Comparison of ENCODE assay signal across 13 cellular contexts in genomic region chr16:15654591-15654990, GRCh38. TPM values are rescaled to one million over a fixed set of nuclear protein-coding genes. Genes with fewer than 3 reads are reported as not detected.
DNase-seq lines count a peak whose midpoint lies in the region; ATAC-seq and TF ChIP-seq lines count a peak whose summit lies in the region.
"Had no signal": no experiment of that assay in that cellular context is flagged by ENCODE, and none has a peak within 500 bp of the region (broad histone marks: within the 10 kb centered on the region; RNA-seq: fewer than 3 reads in every experiment).

No MANE protein-coding gene starts in this region.

- ATAC-seq in CD8-positive, alpha-beta T cell: no peak
- ATAC-seq in activated B cell treated with CpG ODN at 0.5 μM for 24 hours (ENCODE audit: low read depth) (no peak), aorta (ENCODE audit: low FRiP score) (no peak)
- no peak for ATAC-seq in naive thymus-derived CD8-positive, alpha-beta T cell

- CTCF ChIA-PET in CD8-positive, alpha-beta T cell (lab: Charles Lee): no interaction called here
- CTCF ChIA-PET in activated B cell treated with CpG ODN at 0.5 μM for 24 hours (lab: Charles Lee): no interaction called here

- peak overlapping the region; percentile 45 for H3K27ac Mint-ChIP-seq in CD8-positive, alpha-beta T cell
- H3K27ac Mint-ChIP-seq in activated B cell treated with CpG ODN at 0.5 μM for 24 hours: peak overlapping the region; percentile 18
- H3K27ac Mint-ChIP-seq in naive thymus-derived CD8-positive, alpha-beta T cell: peak overlapping the region in 7 of 10 donors; percentile 6 to 83 (median 34)
- H3K27ac Mint-ChIP-seq: HFFc6 had no signal

- peak overlapping the region in 3 of 10 experiments; percentile 92 to 100 (median 99); a peak in 2 of 20 replicates for H3K4me3 ChIP-seq in BLaER1 treated with 17β-estradiol and CSF1 and Interleukin-3, amounts not matched to agents 10 nM and 100 nM
- H3K4me3 ChIP-seq in CD8-positive, alpha-beta T cell (ENCODE audit: low read depth, low read length): no peak overlapping the region
- H3K4me3 ChIP-seq in aorta (ENCODE audit: low read length in 2 of 2): no peak overlapping the region

- peak overlapping the region in 8 of 11 experiments; percentile 76 to 99 (median 90); a peak in 8 of 22 replicates for H3K4me2 ChIP-seq in BLaER1 treated with 17β-estradiol and CSF1 and Interleukin-3, amounts not matched to agents 10 nM and 100 nM

- H3K36me3 Mint-ChIP-seq in CD8-positive, alpha-beta T cell: peaks cover 53% of the 10 kb centered on the region
- H3K36me3 Mint-ChIP-seq in activated B cell treated with CpG ODN at 0.5 μM for 24 hours (ENCODE audit: low read depth): peaks cover 63% of the 10 kb centered on the region
- peaks cover 5 to 38% (median 8%) of the 10 kb centered on the region in 3 donors for H3K36me3 Mint-ChIP-seq in naive thymus-derived CD8-positive, alpha-beta T cell

- peaks cover 37 to 76% (median 65%) of the 10 kb centered on the region in 11 experiments for H3K36me3 ChIP-seq in BLaER1 treated with 17β-estradiol and CSF1 and Interleukin-3, amounts not matched to agents 10 nM and 100 nM
- peaks cover 4% of the 10 kb centered on the region for H3K36me3 ChIP-seq in CD8-positive, alpha-beta T cell (ENCODE audit: insufficient read depth, low read length)
- no peaks in the 10 kb centered on the region for H3K36me3 ChIP-seq in aorta (ENCODE audit: control insufficient read depth in 1 of 2, insufficient read depth in 2 of 2, low read length in 1 of 2)

- H4K20me1 ChIP-seq in BLaER1 treated with 17β-estradiol and CSF1 and Interleukin-3, amounts not matched to agents 10 nM and 100 nM: peaks cover 70 to 90% (median 85%) of the 10 kb centered on the region in 11 experiments

- H3K27ac ChIP-seq in BLaER1 treated with 17β-estradiol and CSF1 and Interleukin-3, amounts not matched to agents 10 nM and 100 nM: no peak overlapping the region
- no peak overlapping the region for H3K27ac ChIP-seq in CD8-positive, alpha-beta T cell (ENCODE audit: low read depth, low read length)
- no peak overlapping the region for H3K27ac ChIP-seq in aorta (ENCODE audit: low read depth in 1 of 2, low read length in 2 of 2)

- peaks cover 0 to 4% (median 0%) of the 10 kb centered on the region in 11 experiments; a peak in 1 of 22 replicates for H3K9me3 ChIP-seq in BLaER1 treated with 17β-estradiol and CSF1 and Interleukin-3, amounts not matched to agents 10 nM and 100 nM (replicated peaks in 1 of 11)
- no peaks in the 10 kb centered on the region for H3K9me3 ChIP-seq in CD8-positive, alpha-beta T cell (ENCODE audit: low read length)
- H3K9me3 ChIP-seq in aorta (ENCODE audit: control insufficient read depth, low read length): no peaks in the 10 kb centered on the region
- H3K9me3 ChIP-seq: BE2C had no signal

- no peaks in the 10 kb centered on the region for H3K27me3 Mint-ChIP-seq in CD8-positive, alpha-beta T cell (ENCODE audit: low read depth)
- H3K27me3 Mint-ChIP-seq in activated B cell treated with CpG ODN at 0.5 μM for 24 hours: no peaks in the 10 kb centered on the region
- peaks cover 0 to 1% (median 0%) of the 10 kb centered on the region in 5 donors for H3K27me3 Mint-ChIP-seq in naive thymus-derived CD8-positive, alpha-beta T cell

- H3K4me1 Mint-ChIP-seq in CD8-positive, alpha-beta T cell (ENCODE audit: low read depth): peaks cover 73% of the 10 kb centered on the region
- peaks cover 69% of the 10 kb centered on the region for H3K4me1 Mint-ChIP-seq in activated B cell treated with CpG ODN at 0.5 μM for 24 hours
- peaks cover 22 to 78% (median 72%) of the 10 kb centered on the region in 4 donors for H3K4me1 Mint-ChIP-seq in naive thymus-derived CD8-positive, alpha-beta T cell

- peaks cover 44 to 75% (median 62%) of the 10 kb centered on the region in 10 experiments for H3K4me1 ChIP-seq in BLaER1 treated with 17β-estradiol and CSF1 and Interleukin-3, amounts not matched to agents 10 nM and 100 nM
- H3K4me1 ChIP-seq in CD8-positive, alpha-beta T cell (ENCODE audit: insufficient read depth, low read length): peaks cover 45% of the 10 kb centered on the region
- H3K4me1 ChIP-seq in aorta (ENCODE audit: control insufficient read depth in 1 of 2, insufficient read depth in 2 of 2, low read length in 2 of 2): no peaks in the 10 kb centered on the region
- H3K4me1 ChIP-seq: BE2C had no signal

- intact Hi-C loops in CD8-positive, alpha-beta T cell (cut with DNase I, micrococcal nuclease): no loop called here
- intact Hi-C loops in activated B cell treated with CpG ODN at 0.5 μM for 24 hours (cut with micrococcal nuclease): no loop called here
- intact Hi-C loops in aorta (cut with DNase I): loop anchor here (5.0 kb wide), 1 partner anchor 48 kb away; no protein-coding TSS in a partner anchor

- H3K9ac ChIP-seq in BLaER1 treated with 17β-estradiol and CSF1 and Interleukin-3, amounts not matched to agents 10 nM and 100 nM: no peak overlapping the region

- 69 to 70% methylated on average over 2 of the region's 2 CpGs for WGBS in aorta, 2 donors

- no peak for DNase-seq in CD8-positive, alpha-beta T cell
- no peak for DNase-seq in activated B cell treated with CpG ODN at 0.5 μM for 24 hours
- DNase-seq in naive thymus-derived CD8-positive, alpha-beta T cell: no peak
- DNase-seq in aorta: no peak
- DNase-seq in activated CD8-positive, alpha-beta memory T cell treated with anti-CD3 and anti-CD28 coated beads for 24 hours: no peak
- DNase-seq in HuH-7.5 (ENCODE audit: low spot score): no peak
- DNase-seq: BE2C, DMS53, GF-D8, HCEC 1CT, HFFc6 had no signal

- no peaks in the 10 kb centered on the region for H3K27me3 ChIP-seq in BLaER1 treated with 17β-estradiol and CSF1 and Interleukin-3, amounts not matched to agents 10 nM and 100 nM
- no peaks in the 10 kb centered on the region for H3K27me3 ChIP-seq in CD8-positive, alpha-beta T cell (ENCODE audit: insufficient read depth, low read length)
- no peaks in the 10 kb centered on the region for H3K27me3 ChIP-seq in aorta (ENCODE audit: control insufficient read depth in 1 of 2, insufficient read depth in 2 of 2, low read length in 1 of 2)
- H3K27me3 ChIP-seq: BE2C had no signal

- no peak overlapping the region for H3K4me3 Mint-ChIP-seq in CD8-positive, alpha-beta T cell
- H3K4me3 Mint-ChIP-seq in activated B cell treated with CpG ODN at 0.5 μM for 24 hours: no peak overlapping the region
- H3K4me3 Mint-ChIP-seq in naive thymus-derived CD8-positive, alpha-beta T cell: peak overlapping the region in 1 of 10 donors; percentile 10
- H3K4me3 Mint-ChIP-seq: CD14-positive monocyte, HFFc6 had no signal

- POLR2A ChIA-PET in CD8-positive, alpha-beta T cell (lab: Charles Lee): no interaction called here
- POLR2A ChIA-PET in activated B cell treated with CpG ODN at 0.5 μM for 24 hours (lab: Charles Lee): interaction anchor here (0.7 kb wide), 1 partner anchor 94 kb away, joined by 5 read pairs; no protein-coding TSS in a partner anchor
- POLR2A ChIA-PET in naive thymus-derived CD8-positive, alpha-beta T cell (lab: Charles Lee): interaction anchor here (3.1 kb wide), 1 partner anchor 11 kb away, joined by 15 read pairs; the partner anchor contains the start of gene MARF1

- no peak for TF ChIP-seq CTCF in CD8-positive, alpha-beta T cell (IDR thresholded peaks at IDR 0.05)
- no peak for TF ChIP-seq CTCF in activated B cell treated with CpG ODN at 0.5 μM for 24 hours (IDR thresholded peaks at IDR 0.05)

- H3K9me3 Mint-ChIP-seq in CD8-positive, alpha-beta T cell: no peaks in the 10 kb centered on the region
- no peaks in the 10 kb centered on the region for H3K9me3 Mint-ChIP-seq in activated B cell treated with CpG ODN at 0.5 μM for 24 hours
- no peaks in the 10 kb centered on the region for H3K9me3 Mint-ChIP-seq in naive thymus-derived CD8-positive, alpha-beta T cell
- H3K9me3 Mint-ChIP-seq: CD14-positive monocyte, HFFc6 had no signal

RNA-seq across cellular contexts. Expression of gene NDE1, which starts 4.5 kb away (rescaled TPM):
- 100 to 1,000 TPM; 113 to 119 TPM for total RNA-seq in CD8-positive, alpha-beta T cell
- total RNA-seq in activated B cell treated with CpG ODN at 0.5 μM for 24 hours (140 and 163 TPM in 2 replicates), aorta (10 to 100 TPM; 32.0 to 42.8 TPM)
- total RNA-seq in naive thymus-derived CD8-positive, alpha-beta T cell: 100 to 1,000 TPM; 128 to 138 TPM
- 10 to 100 TPM; 23.5 to 59.1 (median 42.3) TPM for polyA plus RNA-seq in naive thymus-derived CD8-positive, alpha-beta T cell
- polyA plus RNA-seq in aorta: 10 to 100 TPM; 14.8 to 15.7 TPM

RNA-seq across cellular contexts. Expression of gene MARF1, which starts 11.6 kb away (rescaled TPM):
- 100 to 1,000 TPM; 169 to 176 TPM for total RNA-seq in CD8-positive, alpha-beta T cell
- total RNA-seq in activated B cell treated with CpG ODN at 0.5 μM for 24 hours (160 and 186 TPM in 2 replicates), aorta (10 to 100 TPM; 73.5 to 92.8 TPM)
- total RNA-seq in naive thymus-derived CD8-positive, alpha-beta T cell: 100 to 1,000 TPM; 228 to 256 TPM
- polyA plus RNA-seq in naive thymus-derived CD8-positive, alpha-beta T cell: 10 to 100 TPM; 10.9 to 18.2 (median 15.2) TPM
- 10 to 100 TPM; 28.8 to 34.2 TPM for polyA plus RNA-seq in aorta

Comparison
In these comparisons a context has a peak if more than half of its experiments do, and no peak if none do; other contexts are left out.
1. intact Hi-C loops: an anchor here in aorta (5.0 kb wide); none called in CD8-positive, alpha-beta T cell and activated B cell treated with CpG ODN at 0.5 μM for 24 hours.